Comparison of ENCODE assay signal across 26 cellular contexts in genomic region chr1:70224954-70225353, GRCh38. TPM values are rescaled to one million over a fixed set of nuclear protein-coding genes. Genes with fewer than 3 reads are reported as not detected.
DNase-seq lines count a peak whose midpoint lies in the region; ATAC-seq and TF ChIP-seq lines count a peak whose summit lies in the region.
"Had no signal": no experiment of that assay in that cellular context is flagged by ENCODE, and none has a peak within 500 bp of the region (broad histone marks: within the 10 kb centered on the region; RNA-seq: fewer than 3 reads in every experiment).

No MANE protein-coding gene starts in this region.

- TF ChIP-seq CTCF in CD4-positive, alpha-beta T cell (IDR thresholded peaks at IDR 0.05), result no peak
- TF ChIP-seq CTCF in mesothelial cell of epicardium (IDR thresholded peaks at IDR 0.05; ENCODE audit: unreplicated experiment), result no peak

- H3K4me1 Mint-ChIP-seq in activated T-cell treated with anti-CD3 and anti-CD28 coated beads, Interleukin-2, amount 50 U/mL, for 24 hours (ENCODE audit: low read depth), result peaks cover 58% of the 10 kb centered on the region
- peaks cover 78% of the 10 kb centered on the region for H3K4me1 Mint-ChIP-seq in CD4-positive, alpha-beta T cell (ENCODE audit: low read depth)
- H3K4me1 Mint-ChIP-seq in T-helper 17 cell, result peaks cover 31% of the 10 kb centered on the region
- H3K4me1 Mint-ChIP-seq in mesothelial cell of epicardium, result peaks cover 49% of the 10 kb centered on the region

- no peaks in the 10 kb centered on the region for H3K9me3 ChIP-seq in CD4-positive, alpha-beta T cell (ENCODE audit: control insufficient read depth, low read length)
- H3K9me3 ChIP-seq in T-helper 17 cell (ENCODE audit: control insufficient read depth, low read length, poor library complexity, severe bottlenecking), result no peaks in the 10 kb centered on the region
- H3K9me3 ChIP-seq: colonic mucosa, heart left ventricle, SJCRH30, thyroid gland had no signal

- no peaks in the 10 kb centered on the region for H3K27me3 Mint-ChIP-seq in activated T-cell treated with anti-CD3 and anti-CD28 coated beads, Interleukin-2, amount 50 U/mL, for 24 hours
- H3K27me3 Mint-ChIP-seq in CD4-positive, alpha-beta T cell, result no peaks in the 10 kb centered on the region
- no peaks in the 10 kb centered on the region for H3K27me3 Mint-ChIP-seq in T-helper 17 cell
- no peaks in the 10 kb centered on the region for H3K27me3 Mint-ChIP-seq in mesothelial cell of epicardium (ENCODE audit: low read depth)
- H3K27me3 Mint-ChIP-seq: activated CD4-positive, alpha-beta memory T cell treated with anti-CD3 and anti-CD28 coated beads for 36 hours; IgD-negative memory B cell; stimulated activated naive CD8-positive, alpha-beta T cell treated with anti-CD3 and anti-CD28 coated beads, Interleukin-15, amount 100 ng/mL, for 72 hours had no signal

- ATAC-seq in CD4-positive, alpha-beta T cell (ENCODE audit: poor library complexity), result no peak
- ATAC-seq in T-helper 17 cell (no peak), GM19455 (IDR thresholded peaks at IDR 0.05; ENCODE audit: unreplicated experiment) (no peak), left colon (no peak)
- ATAC-seq: heart left ventricle; stimulated activated naive CD8-positive, alpha-beta T cell treated with anti-CD3 and anti-CD28 coated beads, Interleukin-15, amount 100 ng/mL, for 72 hours had no signal

- POLR2A ChIA-PET in CD4-positive, alpha-beta T cell (lab: Charles Lee), result no interaction called here

- CTCF ChIA-PET in CD4-positive, alpha-beta T cell (lab: Charles Lee), result no interaction called here

- H3K27me3 ChIP-seq in CD4-positive, alpha-beta T cell (ENCODE audit: control insufficient read depth, insufficient read depth, low read length), result no peaks in the 10 kb centered on the region
- H3K27me3 ChIP-seq: colonic mucosa, heart left ventricle, SJCRH30, thyroid gland had no signal

- H3K4me3 Mint-ChIP-seq in activated T-cell treated with anti-CD3 and anti-CD28 coated beads, Interleukin-2, amount 50 U/mL, for 24 hours, result peak overlapping the region; percentile 96
- H3K4me3 Mint-ChIP-seq in CD4-positive, alpha-beta T cell, result peak overlapping the region; percentile 92
- H3K4me3 Mint-ChIP-seq in T-helper 17 cell (no peak overlapping the region), mesothelial cell of epicardium (no peak overlapping the region)
- H3K4me3 Mint-ChIP-seq: activated CD4-positive, alpha-beta memory T cell treated with anti-CD3 and anti-CD28 coated beads for 36 hours; activated naive CD4-positive, alpha-beta T cell treated with anti-CD3 and anti-CD28 coated beads for 36 hours had no signal

- intact Hi-C loops in CD4-positive, alpha-beta T cell (cut with DNase I, micrococcal nuclease), result loop anchor here (5.0 kb wide), 3 partner anchors 127 to 852 kb away; partner anchors contain the start of genes ANKRD13C (in 2 of the 2) and CTH (in 2 of the 2)
- intact Hi-C loops in left colon (cut with DNase I, micrococcal nuclease), result no loop called here

- H3K27ac Mint-ChIP-seq in activated T-cell treated with anti-CD3 and anti-CD28 coated beads, Interleukin-2, amount 50 U/mL, for 24 hours, result peak overlapping the region; percentile 99
- H3K27ac Mint-ChIP-seq in CD4-positive, alpha-beta T cell, result peak overlapping the region; percentile 97
- peak overlapping the region; percentile 97 for H3K27ac Mint-ChIP-seq in T-helper 17 cell
- H3K27ac Mint-ChIP-seq in mesothelial cell of epicardium, result peak overlapping the region; percentile 60
- H3K27ac Mint-ChIP-seq: activated CD4-positive, alpha-beta memory T cell treated with anti-CD3 and anti-CD28 coated beads for 36 hours; activated naive CD4-positive, alpha-beta T cell treated with anti-CD3 and anti-CD28 coated beads for 36 hours; stimulated activated naive CD8-positive, alpha-beta T cell treated with anti-CD3 and anti-CD28 coated beads, Interleukin-15, amount 100 ng/mL, for 72 hours had no signal

- DNase-seq in activated T-cell treated with anti-CD3 and anti-CD28 coated beads, Interleukin-2, amount 50 U/mL, for 24 hours, result no peak
- no peak for DNase-seq in activated T-cell treated with anti-CD3 and anti-CD28 coated beads for 4 hours
- no peak for DNase-seq in CD4-positive, alpha-beta T cell
- no peak for DNase-seq in T-helper 17 cell
- DNase-seq in mesothelial cell of epicardium (ENCODE audit: low spot score in 2 of 2, unreplicated experiment in 2 of 2), result no peak
- no peak for DNase-seq in LoVo (ENCODE audit: low spot score)
- no peak for DNase-seq in left colon
- DNase-seq: activated CD4-positive, alpha-beta memory T cell treated with anti-CD3 and anti-CD28 coated beads for 36 hours; activated CD4-positive, CD25-positive, alpha-beta regulatory T cell; activated naive CD4-positive, alpha-beta T cell treated with anti-CD3 and anti-CD28 coated beads for 36 hours; AML-193; colonic mucosa; DMS153; effector CD8-positive, alpha-beta T cell; heart left ventricle; kidney glomerular epithelial cell; NCI-H1092 treated with DMSO at 0.1 percent for 48 hours; NCI-H187 treated with DMSO at 0.1 percent for 48 hours; NCI-H2171 treated with DMSO at 0.1 percent for 48 hours; NCI-H526 treated with DMSO at 0.1 percent for 48 hours; occipital lobe; SJCRH30; stimulated activated naive CD8-positive, alpha-beta T cell treated with anti-CD3 and anti-CD28 coated beads, Interleukin-15, amount 100 ng/mL, for 72 hours; thyroid gland had no signal

- H3K36me3 Mint-ChIP-seq in activated T-cell treated with anti-CD3 and anti-CD28 coated beads, Interleukin-2, amount 50 U/mL, for 24 hours (ENCODE audit: low read depth), result peaks cover 91% of the 10 kb centered on the region
- peaks cover 83% of the 10 kb centered on the region for H3K36me3 Mint-ChIP-seq in CD4-positive, alpha-beta T cell (ENCODE audit: low read depth)
- no peaks in the 10 kb centered on the region for H3K36me3 Mint-ChIP-seq in T-helper 17 cell (ENCODE audit: low read depth)
- H3K36me3 Mint-ChIP-seq in mesothelial cell of epicardium, result peaks cover 18% of the 10 kb centered on the region

- no peaks in the 10 kb centered on the region for H3K9me3 Mint-ChIP-seq in activated T-cell treated with anti-CD3 and anti-CD28 coated beads, Interleukin-2, amount 50 U/mL, for 24 hours
- H3K9me3 Mint-ChIP-seq in CD4-positive, alpha-beta T cell, result no peaks in the 10 kb centered on the region
- no peaks in the 10 kb centered on the region for H3K9me3 Mint-ChIP-seq in mesothelial cell of epicardium
- H3K9me3 Mint-ChIP-seq: activated CD4-positive, alpha-beta memory T cell treated with anti-CD3 and anti-CD28 coated beads for 36 hours; activated naive CD4-positive, alpha-beta T cell treated with anti-CD3 and anti-CD28 coated beads for 36 hours; IgD-negative memory B cell; stimulated activated naive CD8-positive, alpha-beta T cell treated with anti-CD3 and anti-CD28 coated beads, Interleukin-15, amount 100 ng/mL, for 72 hours had no signal

- H3K27ac ChIP-seq in CD4-positive, alpha-beta T cell (ENCODE audit: low read depth, low read length), result no peak overlapping the region
- H3K27ac ChIP-seq: colonic mucosa, heart left ventricle, SJCRH30, thyroid gland had no signal

RNA-seq across cellular contexts. Expression of gene SRSF11, which starts 3.8 kb away (rescaled TPM):
- 100 to 1,000 TPM; 454 to 459 TPM for total RNA-seq in CD4-positive, alpha-beta T cell
- total RNA-seq in T-helper 17 cell, result 100 to 1,000 TPM; 325 to 327 TPM
- 338 to 357 TPM (median 348 TPM) in 3 replicates for total RNA-seq in mesothelial cell of epicardium
- total RNA-seq in left colon, result 100 to 1,000 TPM in 1 of 2 donors, 10 to 100 TPM in 1; 97.8 to 102 TPM

RNA-seq across cellular contexts. Expression of gene LRRC40, which starts 19.6 kb away (rescaled TPM):
- 10 to 100 TPM; 12.4 to 13.3 TPM for total RNA-seq in CD4-positive, alpha-beta T cell
- 10 to 100 TPM; 11.6 to 12.6 TPM for total RNA-seq in T-helper 17 cell
- total RNA-seq in mesothelial cell of epicardium, result 17.9 to 19.6 TPM (median 18.9 TPM) in 3 replicates
- total RNA-seq in left colon, result 1 to 10 TPM; 9.6 to 9.7 TPM

Comparison
In these comparisons a context has a peak if more than half of its experiments do, and no peak if none do; other contexts are left out.
1. H3K4me3 Mint-ChIP-seq: peak in activated T-cell treated with anti-CD3 and anti-CD28 coated beads, Interleukin-2, amount 50 U/mL, for 24 hours (single experiment) and CD4-positive, alpha-beta T cell (single experiment); none in T-helper 17 cell (single experiment) and mesothelial cell of epicardium (single experiment).
2. intact Hi-C loops: an anchor here in CD4-positive, alpha-beta T cell (5.0 kb wide); none called in left colon.
3. Peak in every context shown above with its lines, with median percentiles within 50 percentile points of each other: H3K27ac Mint-ChIP-seq.